ENCODE assay signal across 9 cellular contexts in the genomic region with DNA sequence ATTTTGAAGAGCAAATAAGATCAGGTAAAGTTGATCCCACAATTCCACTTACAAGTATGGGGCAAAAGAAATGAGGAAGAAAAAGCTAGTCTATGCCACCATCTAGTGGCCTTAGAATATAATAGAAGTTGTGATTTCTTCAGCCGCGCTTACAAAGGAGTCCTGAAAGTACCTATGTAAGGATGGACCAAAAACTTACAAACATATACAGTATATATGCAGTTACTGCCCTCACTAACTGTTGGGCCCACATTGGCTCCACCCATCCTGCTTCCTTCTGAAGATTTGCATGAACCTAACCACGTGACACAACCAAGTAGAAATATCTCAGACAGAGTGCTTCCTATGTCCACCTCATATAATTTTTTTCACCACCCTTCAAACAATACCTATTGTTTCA. TPM values are rescaled to one million over a fixed set of nuclear protein-coding genes. Genes with fewer than 3 reads are reported as not detected.
A peak's percentile ranks its signal among the peaks of the same experiment; 100 is the strongest.
DNase-seq lines count a peak whose midpoint lies in the region; ATAC-seq and TF ChIP-seq lines count a peak whose summit lies in the region.
"Had no signal": no experiment of that assay in that cellular context is flagged by ENCODE, and none has a peak within 500 bp of the region (broad histone marks: within the 10 kb centered on the region; RNA-seq: fewer than 3 reads in every experiment).

No MANE protein-coding gene starts in this region.

- CTCF ChIA-PET in activated naive CD4-positive, alpha-beta T cell treated with anti-CD3 and anti-CD28 coated beads, Interleukin-2, amount 10 ng/mL, durations not matched to agents 7 days and 5 days (lab: Charles Lee), result interaction anchor here (0.6 kb wide), 1 partner anchor 756 kb away, joined by 3 read pairs; no protein-coding TSS in a partner anchor

- H3K27me3 ChIP-seq in H7 (ENCODE audit: control insufficient read depth, insufficient read depth, low read length), result no peaks in the 10 kb centered on the region
- no peaks in the 10 kb centered on the region for H3K27me3 ChIP-seq in Karpas-422 (ENCODE audit: low read length)
- no peaks in the 10 kb centered on the region for H3K27me3 ChIP-seq in NT2/D1 (ENCODE audit: insufficient read depth, insufficient read length)

- H4K20me1 ChIP-seq in Karpas-422 (ENCODE audit: insufficient read depth, low read depth, low read length), result no peaks in the 10 kb centered on the region

- ATAC-seq in activated CD4-positive, CD25-positive, alpha-beta regulatory T cell treated with anti-CD3 and anti-CD28 coated beads, Interleukin-2, amount 50 U/mL, for 24 hours, result no peak

- H3K36me3 Mint-ChIP-seq in activated naive CD4-positive, alpha-beta T cell treated with anti-CD3 and anti-CD28 coated beads, Interleukin-2, amount 10 ng/mL, durations not matched to agents 7 days and 5 days, result no peaks in the 10 kb centered on the region
- H3K36me3 Mint-ChIP-seq in chondrocyte (ENCODE audit: low read depth), result no peaks in the 10 kb centered on the region

- no peak overlapping the region for H3K9ac ChIP-seq in Karpas-422 (ENCODE audit: low read length)
- no peak overlapping the region for H3K9ac ChIP-seq in NT2/D1 (ENCODE audit: insufficient read length, low read depth)

- no peaks in the 10 kb centered on the region for H3K27me3 Mint-ChIP-seq in activated naive CD4-positive, alpha-beta T cell treated with anti-CD3 and anti-CD28 coated beads, Interleukin-2, amount 10 ng/mL, durations not matched to agents 7 days and 5 days
- peaks cover 28% of the 10 kb centered on the region for H3K27me3 Mint-ChIP-seq in chondrocyte (ENCODE audit: low read depth)

- H3K9me3 ChIP-seq in Karpas-422 (ENCODE audit: low read length) (no peaks in the 10 kb centered on the region), NT2/D1 (ENCODE audit: insufficient read depth, low read length) (no peaks in the 10 kb centered on the region)

- no peak overlapping the region for H3K4me3 ChIP-seq in H7 (ENCODE audit: insufficient read depth, low read depth, low read length)
- H3K4me3 ChIP-seq in Karpas-422 (ENCODE audit: low read length), result no peak overlapping the region
- H3K4me3 ChIP-seq in NT2/D1 (ENCODE audit: insufficient read length, low read depth), result no peak overlapping the region

- H3K36me3 ChIP-seq in H7 (replicated peaks; ENCODE audit: control insufficient read depth, insufficient read depth, low read length) (no peaks in the 10 kb centered on the region), Karpas-422 (ENCODE audit: insufficient read depth, low read length) (no peaks in the 10 kb centered on the region), NT2/D1 (ENCODE audit: insufficient read depth, insufficient read length, low read length) (no peaks in the 10 kb centered on the region)

- peak; percentile 23 for DNase-seq in activated naive CD4-positive, alpha-beta T cell treated with anti-CD3 and anti-CD28 coated beads, Interleukin-2, amount 10 ng/mL, durations not matched to agents 7 days and 5 days
- DNase-seq in activated naive CD4-positive, alpha-beta T cell treated with Interleukin-2 at 50 U/mL for 16 hours, result no peak
- DNase-seq in H7, result peak; percentile 11
- DNase-seq in Karpas-422, result peak; percentile 86
- DNase-seq in NT2/D1 (ENCODE audit: low read depth, low spot score), result peak; percentile 43
- no peak for DNase-seq in chondrocyte (ENCODE audit: low spot score)
- DNase-seq in myocyte (ENCODE audit: low read depth), result peak; percentile 61

- no peak overlapping the region for H3K27ac Mint-ChIP-seq in activated naive CD4-positive, alpha-beta T cell treated with anti-CD3 and anti-CD28 coated beads, Interleukin-2, amount 10 ng/mL, durations not matched to agents 7 days and 5 days
- no peak overlapping the region for H3K27ac Mint-ChIP-seq in chondrocyte (ENCODE audit: unreplicated experiment)

- H3K4me1 Mint-ChIP-seq in activated naive CD4-positive, alpha-beta T cell treated with anti-CD3 and anti-CD28 coated beads, Interleukin-2, amount 10 ng/mL, durations not matched to agents 7 days and 5 days, result peaks cover 3% of the 10 kb centered on the region
- no peaks in the 10 kb centered on the region for H3K4me1 Mint-ChIP-seq in chondrocyte (ENCODE audit: low read depth)

- peak; percentile 84 for TF ChIP-seq CTCF in chondrocyte (IDR thresholded peaks at IDR 0.05)

- no peak overlapping the region for H3K4me2 ChIP-seq in Karpas-422 (ENCODE audit: low read depth, low read length, poor library complexity, severe bottlenecking)

- H3K9me2 ChIP-seq in Karpas-422 (replicated peaks; ENCODE audit: insufficient read depth, low read length), result no peaks in the 10 kb centered on the region

- H3K27ac ChIP-seq in Karpas-422 (ENCODE audit: low read length), result no peak overlapping the region

- H3K4me1 ChIP-seq in Karpas-422 (ENCODE audit: low read length), result peaks cover 14% of the 10 kb centered on the region; the same call in 1 of the 2 replicates
- H3K4me1 ChIP-seq in NT2/D1 (ENCODE audit: insufficient read depth, insufficient read length), result no peaks in the 10 kb centered on the region

- H3K79me2 ChIP-seq in Karpas-422 (ENCODE audit: low read length), result no peaks in the 10 kb centered on the region

- H3K9me3 Mint-ChIP-seq in activated naive CD4-positive, alpha-beta T cell treated with anti-CD3 and anti-CD28 coated beads, Interleukin-2, amount 10 ng/mL, durations not matched to agents 7 days and 5 days, result no peaks in the 10 kb centered on the region
- H3K9me3 Mint-ChIP-seq in chondrocyte (ENCODE audit: low read depth), result peaks cover 5% of the 10 kb centered on the region

- H2AFZ ChIP-seq in Karpas-422 (ENCODE audit: low read length), result no peak overlapping the region

- H3K4me3 Mint-ChIP-seq in activated naive CD4-positive, alpha-beta T cell treated with anti-CD3 and anti-CD28 coated beads, Interleukin-2, amount 10 ng/mL, durations not matched to agents 7 days and 5 days, result no peak overlapping the region
- H3K4me3 Mint-ChIP-seq in chondrocyte (ENCODE audit: unreplicated experiment), result no peak overlapping the region

RNA-seq across cellular contexts. Expression of gene OR13D1, which starts 11.7 kb away (rescaled TPM):
- total RNA-seq in H7 (2014; rRNA removed; shearing (Covaris generic)), result not detected in 2 replicates
- total RNA-seq in Karpas-422 (2014; rRNA removed; shearing (Covaris generic); ENCODE audit: low replicate concordance), result not detected in 2 replicates
- total RNA-seq in chondrocyte, result not detected in 3 replicates
- not detected in 2 replicates for total RNA-seq in myocyte
- polyA plus RNA-seq in myocyte (2012), result not detected
- polyA plus RNA-seq: esophagus had no signal

Comparison
In these comparisons a context has a peak if more than half of its experiments do, and no peak if none do; other contexts are left out.
1. DNase-seq: peak in activated naive CD4-positive, alpha-beta T cell treated with anti-CD3 and anti-CD28 coated beads, Interleukin-2, amount 10 ng/mL, durations not matched to agents 7 days and 5 days (single experiment), H7 (single experiment), Karpas-422 (single experiment), NT2/D1 (single experiment) and myocyte (single experiment); none in activated naive CD4-positive, alpha-beta T cell treated with Interleukin-2 at 50 U/mL for 16 hours (single experiment) and chondrocyte (single experiment).